1 cellular context compared by ENCODE assay signal in genomic region chr11:20065040-20065805, GRCh38.
A peak's percentile ranks its signal among the peaks of the same experiment; 100 is the strongest.
TF ChIP-seq lines count a peak whose summit lies in the region.

No MANE protein-coding gene starts in this region.

TF ChIP-seq in H1, 55 proteins besides CTCF, POLR2A, EP300 and RAD21 (continued from another document):
- TF ChIP-seq CHD7 (IDR thresholded peaks at IDR 0.05; ENCODE audit: insufficient replicate concordance, low read length) (peak; percentile 80), TEAD4 (IDR thresholded peaks at IDR 0.05; ENCODE audit: low read depth, low read length) (no peak), SIN3A (conservative IDR thresholded peaks at IDR 0.05 in 1 of 2, IDR thresholded peaks at IDR 0.05 in 1 of 2; ENCODE audit: low read depth in 1 of 2, low read length in 2 of 2) (0 out of 4 replicates have a peak, but pooled peaks of 1 of the 2 experiments have one; percentile 18), MAX (IDR thresholded peaks at IDR 0.05) (0 out of 2 replicates have a peak, but pooled peaks have one; percentile 14), KDM4A (IDR thresholded peaks at IDR 0.05; ENCODE audit: low read depth, low read length, severe bottlenecking) (no peak), HDAC6 (IDR thresholded peaks at IDR 0.05; ENCODE audit: low read depth, low read length) (no peak)
